ENCODE assay signal across 1 cellular context in genomic region chr16:725463-726187, GRCh38.
TF ChIP-seq lines count a peak whose summit lies in the region.

No MANE protein-coding gene starts in this region.

TF ChIP-seq in HCT116, 20 proteins besides CTCF, POLR2A, EP300 and RAD21:
- TF ChIP-seq REST (IDR thresholded peaks at IDR 0.05; ENCODE audit: low read depth) (no peak), TCF7L2 (IDR thresholded peaks at IDR 0.05; ENCODE audit: borderline replicate concordance, extremely low read depth, insufficient read depth, insufficient read length) (no peak), ELF1 (IDR thresholded peaks at IDR 0.05; ENCODE audit: borderline replicate concordance, low read depth) (no peak), JUND (IDR thresholded peaks at IDR 0.05) (no peak), CBX3 (IDR thresholded peaks at IDR 0.05; ENCODE audit: low read depth) (no peak), POLR2AphosphoS5 (IDR thresholded peaks at IDR 0.05; ENCODE audit: low read depth, low read length) (no peak), YY1 (IDR thresholded peaks at IDR 0.05; ENCODE audit: extremely low read depth, insufficient replicate concordance, low read depth, low read length) (no peak), SIN3A (IDR thresholded peaks at IDR 0.05; ENCODE audit: low read depth) (no peak), CEBPB (IDR thresholded peaks at IDR 0.05; ENCODE audit: low read depth) (no peak), SP1 (IDR thresholded peaks at IDR 0.05; ENCODE audit: low read depth) (no peak), EZH2phosphoT487 (IDR thresholded peaks at IDR 0.05; ENCODE audit: borderline replicate concordance) (no peak), EZH2 (IDR thresholded peaks at IDR 0.05) (no peak)
- TF ChIP-seq, protein P1, sequence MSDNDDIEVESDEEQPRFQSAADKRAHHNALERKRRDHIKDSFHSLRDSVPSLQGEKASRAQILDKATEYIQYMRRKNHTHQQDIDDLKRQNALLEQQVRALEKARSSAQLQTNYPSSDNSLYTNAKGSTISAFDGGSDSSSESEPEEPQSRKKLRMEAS (IDR thresholded peaks at IDR 0.05), result no peak
- TF ChIP-seq, protein P2, sequence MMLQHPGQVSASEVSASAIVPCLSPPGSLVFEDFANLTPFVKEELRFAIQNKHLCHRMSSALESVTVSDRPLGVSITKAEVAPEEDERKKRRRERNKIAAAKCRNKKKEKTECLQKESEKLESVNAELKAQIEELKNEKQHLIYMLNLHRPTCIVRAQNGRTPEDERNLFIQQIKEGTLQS (IDR thresholded peaks at IDR 0.05), result no peak
